8 cellular contexts compared by ENCODE assay signal in genomic region chr7:95686109-95686508, GRCh38.
DNase-seq lines count a peak whose midpoint lies in the region; ATAC-seq and FAIRE-seq lines count a peak whose summit lies in the region.

No MANE protein-coding gene starts in this region.

- DNase-seq in Ammon's horn (ENCODE audit: low spot score) (peak; percentile 89), NCI-H2196 (lab: John Stamatoyannopoulos, UW; ENCODE audit: unreplicated experiment) (peak; percentile 61), amniotic epithelial cell (ENCODE audit: low read depth) (peak; percentile 69), hypothalamus (lab: John Stamatoyannopoulos, UW) (peak in 34 of 51 donors; percentile 2 to 83 (median 34)), small intestine (peak; percentile 83)

- no peaks in the 10 kb centered on the region for H3K27me3 ChIP-seq in small intestine (ENCODE audit: control insufficient read depth in 2 of 2, insufficient read depth in 2 of 2, low read length in 2 of 2)

- H3K4me3 ChIP-seq in small intestine (ENCODE audit: low read depth in 1 of 2, low read length in 2 of 2): no peak overlapping the region

- H3K27ac ChIP-seq in small intestine (ENCODE audit: low read depth in 1 of 2, low read length in 1 of 2): no peak overlapping the region

- 5 to 13% (median 12%) methylated on average over 4 of the region's 4 CpGs for WGBS in small intestine, 3 donors

- peak; percentile 44 for ATAC-seq in GM21447 (IDR thresholded peaks at IDR 0.05; ENCODE audit: unreplicated experiment)
- ATAC-seq in GM19397 (IDR thresholded peaks at IDR 0.05; ENCODE audit: unreplicated experiment): no peak
- ATAC-seq in HG03045 (IDR thresholded peaks at IDR 0.05; ENCODE audit: unreplicated experiment): no peak

- FAIRE-seq in small intestine (lab: Jason Lieb, UNC): no peak

- H3K36me3 ChIP-seq in small intestine (ENCODE audit: control insufficient read depth in 2 of 2, insufficient read depth in 2 of 2, low read length in 2 of 2): no peaks in the 10 kb centered on the region

- H3K9me3 ChIP-seq in small intestine (ENCODE audit: control insufficient read depth, low read depth): no peaks in the 10 kb centered on the region

- peaks cover 2% of the 10 kb centered on the region in 2 donors for H3K4me1 ChIP-seq in small intestine (ENCODE audit: control insufficient read depth in 2 of 2, insufficient read depth in 1 of 2, low read depth in 1 of 2, low read length in 1 of 2)

Comparison
In these comparisons a context has a peak if more than half of its experiments do, and no peak if none do; other contexts are left out.
1. DNase-seq: peak in every context shown above with its lines; median percentile 89 in Ammon's horn; 83 in small intestine; 69 in amniotic epithelial cell; 61 in NCI-H2196; 34 in hypothalamus.